ENCODE assay signal across 19 cellular contexts in genomic region chr18:9428301-9428706, GRCh38. TPM values are rescaled to one million over a fixed set of nuclear protein-coding genes. Genes with fewer than 3 reads are reported as not detected.
DNase-seq lines count a peak whose midpoint lies in the region; ATAC-seq and TF ChIP-seq lines count a peak whose summit lies in the region.
"Had no signal": no experiment of that assay in that cellular context is flagged by ENCODE, and none has a peak within 500 bp of the region (broad histone marks: within the 10 kb centered on the region; RNA-seq: fewer than 3 reads in every experiment).

No MANE protein-coding gene starts in this region.

- no peaks in the 10 kb centered on the region for H3K9me3 ChIP-seq in breast epithelium
- H3K9me3 ChIP-seq in prostate gland = no peaks in the 10 kb centered on the region
- H3K9me3 ChIP-seq in CD8-positive, alpha-beta T cell (ENCODE audit: low read length) = no peaks in the 10 kb centered on the region
- H3K9me3 ChIP-seq: pancreas had no signal

- no peak overlapping the region for H3K4me3 Mint-ChIP-seq in CD8-positive, alpha-beta T cell

- H3K27ac ChIP-seq in breast epithelium (peak overlapping the region; percentile 76 to 91), prostate gland (peak overlapping the region; percentile 2 to 59)
- H3K27ac ChIP-seq in CD8-positive, alpha-beta T cell (ENCODE audit: low read depth, low read length) = no peak overlapping the region
- H3K27ac ChIP-seq: pancreas, thoracic aorta had no signal

- no peak for TF ChIP-seq CTCF in breast epithelium (IDR thresholded peaks at IDR 0.05)
- TF ChIP-seq CTCF in prostate gland (IDR thresholded peaks at IDR 0.05) = no peak
- TF ChIP-seq CTCF in CD8-positive, alpha-beta T cell (IDR thresholded peaks at IDR 0.05) = no peak

- H3K9me3 Mint-ChIP-seq in CD8-positive, alpha-beta T cell = no peaks in the 10 kb centered on the region

- no peak overlapping the region for H3K27ac Mint-ChIP-seq in CD8-positive, alpha-beta T cell

- no peak for ATAC-seq in GM18519 (IDR thresholded peaks at IDR 0.05; ENCODE audit: low FRiP score, unreplicated experiment)
- no peak for ATAC-seq in CD8-positive, alpha-beta T cell
- ATAC-seq: Panc1 had no signal

- no peak for TF ChIP-seq RAD21 in Ishikawa (IDR thresholded peaks at IDR 0.05; ENCODE audit: low read depth)

- H3K36me3 ChIP-seq in breast epithelium = no peaks in the 10 kb centered on the region
- H3K36me3 ChIP-seq in prostate gland = no peaks in the 10 kb centered on the region
- no peaks in the 10 kb centered on the region for H3K36me3 ChIP-seq in CD8-positive, alpha-beta T cell (ENCODE audit: insufficient read depth, low read length)
- H3K36me3 ChIP-seq: pancreas, thoracic aorta had no signal

- CTCF ChIA-PET in CD8-positive, alpha-beta T cell (lab: Charles Lee) = interaction anchor here (1.2 kb wide), 1 partner anchor 89 kb away, joined by 5 read pairs; no protein-coding TSS in a partner anchor

- POLR2A ChIA-PET in CD8-positive, alpha-beta T cell (lab: Charles Lee) = no interaction called here

- TF ChIP-seq POLR2A in breast epithelium (IDR thresholded peaks at IDR 0.05) (no peak), prostate gland (IDR thresholded peaks at IDR 0.05) (no peak)

- H3K4me1 Mint-ChIP-seq in CD8-positive, alpha-beta T cell (ENCODE audit: low read depth) = peaks cover 1% of the 10 kb centered on the region

- H3K27me3 Mint-ChIP-seq in CD8-positive, alpha-beta T cell (ENCODE audit: low read depth) = peaks cover 1% of the 10 kb centered on the region

- H3K4me3 ChIP-seq in breast epithelium = no peak overlapping the region
- H3K4me3 ChIP-seq in prostate gland = no peak overlapping the region
- H3K4me3 ChIP-seq in CD8-positive, alpha-beta T cell (ENCODE audit: low read depth, low read length) = no peak overlapping the region
- H3K4me3 ChIP-seq: pancreas, thoracic aorta had no signal

- WGBS in prostate gland = 84% methylated on average over 11 of the region's 11 CpGs

- no peak for TF ChIP-seq EP300 in Ishikawa (IDR thresholded peaks at IDR 0.05; ENCODE audit: borderline replicate concordance)

- intact Hi-C loops in breast epithelium (cut with DNase I; ENCODE audit: low total_unique reads) (no loop called here), prostate gland (cut with DNase I) (no loop called here)
- intact Hi-C loops in CD8-positive, alpha-beta T cell (cut with DNase I, micrococcal nuclease) = no loop called here

- no peaks in the 10 kb centered on the region for H3K27me3 ChIP-seq in breast epithelium
- no peaks in the 10 kb centered on the region for H3K27me3 ChIP-seq in prostate gland (replicated peaks; ENCODE audit: insufficient read depth)
- no peaks in the 10 kb centered on the region for H3K27me3 ChIP-seq in CD8-positive, alpha-beta T cell (ENCODE audit: insufficient read depth, low read length)
- H3K27me3 ChIP-seq: pancreas had no signal

- DNase-seq in DMS 273 (lab: John Stamatoyannopoulos, UW; ENCODE audit: unreplicated experiment) = peak; percentile 16
- no peak for DNase-seq in DMS 273 treated with DMSO at 0.1 percent for 48 hours (lab: John Stamatoyannopoulos, UW)
- peak in 1 of 2 donors; percentile 62 for DNase-seq in breast epithelium (ENCODE audit: low spot score in 2 of 2)
- DNase-seq in prostate gland (ENCODE audit: low spot score) = peak; percentile 19
- DNase-seq in CD8-positive, alpha-beta T cell = no peak
- no peak for DNase-seq in stimulated activated naive CD4-positive, alpha-beta T cell treated with Interleukin-2 at 50 U/mL for 16 hours (lab: John Stamatoyannopoulos, UW)
- DNase-seq: 8988T; activated gamma-delta T cell treated with Interleukin-2 at 50 U/mL for 16 hours; anterior cingulate cortex; C1 segment of cervical spinal cord; NCI-H1105 treated with DMSO at 0.1 percent for 48 hours; NCI-H526; pancreas; stimulated activated CD4-positive, alpha-beta T cell treated with anti-CD3 and anti-CD28 coated beads, Interleukin-4, amount 100 ng/mL, for 24 hours; stimulated activated CD8-positive, alpha-beta memory T cell treated with anti-CD3 and anti-CD28 coated beads, Interleukin-4, amount 100 ng/mL, for 48 hours had no signal

- peaks cover 0 to 8% of the 10 kb centered on the region in 2 donors for H3K4me1 ChIP-seq in breast epithelium
- H3K4me1 ChIP-seq in prostate gland (replicated peaks) = no peaks in the 10 kb centered on the region
- no peaks in the 10 kb centered on the region for H3K4me1 ChIP-seq in CD8-positive, alpha-beta T cell (ENCODE audit: insufficient read depth, low read length)
- H3K4me1 ChIP-seq: pancreas had no signal

- H3K36me3 Mint-ChIP-seq in CD8-positive, alpha-beta T cell = no peaks in the 10 kb centered on the region

TF ChIP-seq in Ishikawa, 13 proteins besides CTCF, POLR2A, EP300 and RAD21:
- TF ChIP-seq NFIC (IDR thresholded peaks at IDR 0.05) (0 out of 2 replicates have a peak, but pooled peaks have one; percentile 32), USF1 (IDR thresholded peaks at IDR 0.05) (no peak)

RNA-seq across cellular contexts. Expression of gene RALBP1, which starts 47.0 kb away (rescaled TPM):
- total RNA-seq in breast epithelium = 10 to 100 TPM; 67.2 to 91.2 (median 82.2) TPM
- 10 to 100 TPM; 58.2 to 64.8 TPM for total RNA-seq in prostate gland
- 1 to 10 TPM; 5.4 to 7.9 TPM for total RNA-seq in CD8-positive, alpha-beta T cell

Comparison
In these comparisons a context has a peak if more than half of its experiments do, and no peak if none do; other contexts are left out.
1. DNase-seq: peak in DMS 273 (single experiment) and prostate gland (single experiment); none in DMS 273 treated with DMSO at 0.1 percent for 48 hours (single experiment), CD8-positive, alpha-beta T cell (0 of 7) and stimulated activated naive CD4-positive, alpha-beta T cell treated with Interleukin-2 at 50 U/mL for 16 hours (single experiment).
2. RNA of gene RALBP1, which starts 47.0 kb away (total RNA-seq): 67.2 to 91.2 TPM in breast epithelium and 58.2 to 64.8 TPM in prostate gland; 5.4 to 7.9 TPM in CD8-positive, alpha-beta T cell; every median in the first group is over 4 times any median in the second.